1 cellular context compared by ENCODE assay signal in the genomic region with DNA sequence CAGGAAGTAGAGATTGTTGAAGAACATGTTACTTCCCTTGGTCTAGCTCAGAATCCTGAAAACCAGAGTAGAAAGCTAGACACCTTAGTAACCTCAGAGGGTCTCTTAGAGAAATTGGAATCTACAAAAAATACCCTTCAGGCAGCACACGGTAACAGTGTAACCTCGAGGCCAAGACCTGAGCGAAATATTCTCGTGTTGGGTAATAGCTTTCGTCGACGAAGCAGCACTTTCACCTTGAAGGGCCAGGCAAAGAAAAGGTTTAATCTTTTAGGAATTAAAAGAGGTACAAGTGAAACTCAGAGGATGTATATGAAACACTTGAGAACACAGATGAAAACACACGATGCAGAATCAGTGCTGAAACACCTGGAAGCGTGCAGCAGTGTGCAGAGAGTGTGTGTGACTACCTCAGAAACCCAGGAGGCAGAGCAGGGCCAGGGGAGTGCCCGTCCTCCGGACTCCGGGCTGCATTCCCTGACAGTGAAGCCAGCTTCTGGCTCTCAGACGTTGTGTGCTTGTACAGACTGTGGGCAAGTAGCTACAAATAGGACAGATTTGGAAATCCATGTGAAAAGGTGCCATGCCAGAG.
TF ChIP-seq lines count a peak whose summit lies in the region.

No MANE protein-coding gene starts in this region.

TF ChIP-seq in GM23338, 12 proteins besides CTCF, POLR2A, EP300 and RAD21 (continued from another document):
- no peak for TF ChIP-seq REST (IDR thresholded peaks at IDR 0.05; ENCODE audit: unreplicated experiment)
- TF ChIP-seq ZNF331 (CRISPR knock-in tag; IDR thresholded peaks at IDR 0.05; ENCODE audit: low read depth) = no peak
- TF ChIP-seq NANOG (IDR thresholded peaks at IDR 0.05; ENCODE audit: borderline replicate concordance) = no peak
- TF ChIP-seq ETS1 (IDR thresholded peaks at IDR 0.05) = no peak
- no peak for TF ChIP-seq JUNB (IDR thresholded peaks at IDR 0.05; ENCODE audit: unreplicated experiment)
